Comparison of ENCODE assay signal across 17 cellular contexts in the genomic region with DNA sequence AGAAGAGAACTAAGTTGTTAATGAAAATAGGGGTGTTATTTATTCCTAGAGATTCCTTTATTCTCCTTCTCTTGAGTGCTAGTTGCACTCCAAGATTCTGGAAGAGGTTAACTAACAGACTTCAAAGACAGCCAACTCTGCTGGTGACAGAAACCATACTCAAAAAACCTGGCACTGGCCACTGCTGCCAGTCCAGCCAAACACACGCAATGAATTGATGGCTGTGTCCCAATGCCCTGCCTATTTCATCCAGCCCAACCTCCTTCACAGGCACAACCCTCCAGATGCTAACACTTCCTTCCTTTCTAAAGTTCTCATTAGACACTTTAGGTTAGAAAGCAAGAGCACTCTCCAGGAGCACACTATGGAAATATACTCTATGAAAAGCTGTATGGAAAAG.
DNase-seq lines count a peak whose midpoint lies in the region; ATAC-seq and TF ChIP-seq lines count a peak whose summit lies in the region.
"Had no signal": no experiment of that assay in that cellular context is flagged by ENCODE, and none has a peak within 500 bp of the region (broad histone marks: within the 10 kb centered on the region; RNA-seq: fewer than 3 reads in every experiment).

No MANE protein-coding gene starts in this region.

- H3K4me3 Mint-ChIP-seq in HFFc6, result no peak overlapping the region
- H3K4me3 Mint-ChIP-seq: CD4-positive, alpha-beta memory T cell; H9 had no signal

- ATAC-seq in lower lobe of right lung (peak; percentile 29 to 32), gastrocnemius medialis (peak; percentile 77 to 94)
- ATAC-seq: A549, GM12878 had no signal

- H3K9me3 ChIP-seq in lower lobe of right lung (no peaks in the 10 kb centered on the region), gastrocnemius medialis (no peaks in the 10 kb centered on the region)
- H3K9me3 ChIP-seq: A549, BLaER1 had no signal

- no peak overlapping the region for H3K27ac Mint-ChIP-seq in HFFc6
- H3K27ac Mint-ChIP-seq: H9 had no signal

- H3K27me3 ChIP-seq in lower lobe of right lung (ENCODE audit: low read depth) (no peaks in the 10 kb centered on the region), gastrocnemius medialis (no peaks in the 10 kb centered on the region)
- H3K27me3 ChIP-seq: BLaER1 had no signal

- no peaks in the 10 kb centered on the region for H3K36me3 Mint-ChIP-seq in HFFc6 (ENCODE audit: low read depth)
- H3K36me3 Mint-ChIP-seq: CD4-positive, alpha-beta memory T cell had no signal

- in situ Hi-C loops in gastrocnemius medialis (cut with MboI; ENCODE audit: low sequenced_read_pairs in 4 of 4), result no loop called here

- H3K27ac ChIP-seq in lower lobe of right lung (no peak overlapping the region), gastrocnemius medialis (peak overlapping the region; percentile 2 to 48 (median 14))
- H3K27ac ChIP-seq: A549, BLaER1 had no signal

- intact Hi-C loops in cardiac septum (cut with DNase I) (no loop called here), lower lobe of right lung (cut with DNase I) (no loop called here), gastrocnemius medialis (cut with DNase I; ENCODE audit: low total_unique reads) (no loop called here)

- DNase-seq in NCI-H446 treated with DMSO at 0.1 percent for 48 hours (lab: John Stamatoyannopoulos, UW), result peak; percentile 40
- DNase-seq in cardiac septum (ENCODE audit: low spot score), result peak; percentile 76
- no peak for DNase-seq in lower lobe of right lung
- peak; percentile 31 to 68 for DNase-seq in gastrocnemius medialis
- no peak for DNase-seq in NCI-H1105 (lab: John Stamatoyannopoulos, UW)
- DNase-seq in T1000 (lab: John Stamatoyannopoulos, UW), result no peak
- no peak for DNase-seq in HFFc6
- DNase-seq: CD4-positive, alpha-beta memory T cell; GF-D8; H9; KG1; NCI-H2029; OCI-M1; SHP77 treated with DMSO at 0.1 percent for 48 hours had no signal

- no peaks in the 10 kb centered on the region; the same call in 1 of the 2 replicates for H3K4me1 Mint-ChIP-seq in HFFc6 (ENCODE audit: low read depth)
- H3K4me1 Mint-ChIP-seq: CD4-positive, alpha-beta memory T cell; H9 had no signal

- TF ChIP-seq CTCF in lower lobe of right lung (IDR thresholded peaks at IDR 0.05), result no peak
- no peak for TF ChIP-seq CTCF in gastrocnemius medialis (IDR thresholded peaks at IDR 0.05 in 4 of 5, conservative IDR thresholded peaks at IDR 0.05 in 1 of 5)
- TF ChIP-seq CTCF in HFFc6 (IDR thresholded peaks at IDR 0.05), result no peak

- peaks cover 3% of the 10 kb centered on the region for H3K9me3 Mint-ChIP-seq in HFFc6
- H3K9me3 Mint-ChIP-seq: H9 had no signal

- H3K4me1 ChIP-seq in lower lobe of right lung, result no peaks in the 10 kb centered on the region
- H3K4me1 ChIP-seq in gastrocnemius medialis, result peaks cover 56 to 57% of the 10 kb centered on the region in 2 donors
- H3K4me1 ChIP-seq: A549, BLaER1 had no signal

- H3K36me3 ChIP-seq in lower lobe of right lung (no peaks in the 10 kb centered on the region), gastrocnemius medialis (no peaks in the 10 kb centered on the region)
- H3K36me3 ChIP-seq: BLaER1 had no signal

- H3K27me3 Mint-ChIP-seq in HFFc6 (ENCODE audit: insufficient read depth), result no peaks in the 10 kb centered on the region

- no peak for TF ChIP-seq POLR2A in gastrocnemius medialis (IDR thresholded peaks at IDR 0.05)

- H3K4me3 ChIP-seq in lower lobe of right lung (no peak overlapping the region), gastrocnemius medialis (no peak overlapping the region)
- H3K4me3 ChIP-seq: A549, BLaER1, GM12878 had no signal

Comparison
In these comparisons a context has a peak if more than half of its experiments do, and no peak if none do; other contexts are left out.
1. DNase-seq: peak in NCI-H446 treated with DMSO at 0.1 percent for 48 hours (single experiment), cardiac septum (single experiment) and gastrocnemius medialis (2 of 2); none in lower lobe of right lung (single experiment), NCI-H1105 (single experiment), T1000 (single experiment) and HFFc6 (single experiment).